In the genomic region with DNA sequence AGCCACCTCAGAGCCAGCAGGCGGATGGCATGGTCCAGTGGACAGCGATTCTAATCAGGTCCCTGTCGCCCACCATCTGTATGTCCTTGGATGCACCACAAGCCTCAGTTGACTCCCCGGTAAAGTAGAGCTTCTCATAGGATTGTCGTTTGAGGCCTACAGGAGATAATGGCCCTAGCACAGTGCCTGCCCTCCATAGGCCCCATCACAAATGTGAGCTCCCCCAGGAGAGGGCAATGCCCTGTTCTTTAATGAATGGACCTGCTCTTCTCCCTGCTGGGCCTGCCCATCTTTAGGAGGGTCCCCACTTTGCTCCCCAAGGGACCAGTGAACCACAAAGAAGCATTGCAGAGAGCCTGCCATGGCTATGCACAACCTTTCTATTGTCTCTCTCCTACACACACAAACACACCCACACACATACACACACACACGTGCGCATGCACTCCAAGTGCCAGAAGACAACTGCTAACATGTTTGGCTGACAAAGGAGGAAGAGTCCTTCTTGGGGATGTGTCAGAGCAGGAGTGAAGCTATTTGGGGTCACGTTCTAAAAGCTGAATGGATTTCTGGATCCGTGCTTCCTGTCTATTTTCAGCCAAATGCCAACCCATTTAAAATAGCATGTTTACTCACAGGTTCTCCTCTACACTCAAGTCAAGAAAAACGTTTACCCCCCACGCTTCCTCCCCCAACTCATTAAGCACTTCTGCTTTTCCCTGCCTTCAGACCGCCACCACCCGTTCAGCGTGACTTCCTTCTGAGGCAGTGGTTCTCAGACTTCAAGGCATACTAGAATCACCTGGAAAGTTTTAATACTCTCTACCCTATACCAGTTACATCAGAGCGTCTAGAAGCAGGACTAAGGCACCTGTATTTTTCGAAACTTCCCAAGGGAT, we compare ENCODE assay signal across 17 cellular contexts.
DNase-seq lines count a peak whose midpoint lies in the region; ATAC-seq and TF ChIP-seq lines count a peak whose summit lies in the region.
"Had no signal": no experiment of that assay in that cellular context is flagged by ENCODE, and none has a peak within 500 bp of the region (broad histone marks: within the 10 kb centered on the region; RNA-seq: fewer than 3 reads in every experiment).

No MANE protein-coding gene starts in this region.

- H3K4me3 Mint-ChIP-seq in stimulated activated memory B cell treated with anti-CD40 and anti-IgM and Interleukin-4, amounts not matched to agents 10 μg/mL and 1 μg/mL and 100 μg/mL, for 72 hours = no peak overlapping the region
- H3K4me3 Mint-ChIP-seq: CD4-positive, alpha-beta T cell; nephron had no signal

- peak; percentile 65 for ATAC-seq in GM21360 (IDR thresholded peaks at IDR 0.05; ENCODE audit: unreplicated experiment)
- ATAC-seq in HG03442 (IDR thresholded peaks at IDR 0.05; ENCODE audit: unreplicated experiment) = peak; percentile 58
- ATAC-seq in stimulated activated memory B cell treated with anti-CD40 and anti-IgM and Interleukin-4, amounts not matched to agents 10 μg/mL and 1 μg/mL and 100 μg/mL, for 72 hours = peak; percentile 73
- ATAC-seq: HepG2 had no signal

- no peaks in the 10 kb centered on the region for H3K36me3 ChIP-seq in vagina
- H3K36me3 ChIP-seq: HAP-1, right lobe of liver had no signal

- H3K36me3 Mint-ChIP-seq in stimulated activated memory B cell treated with anti-CD40 and anti-IgM and Interleukin-4, amounts not matched to agents 10 μg/mL and 1 μg/mL and 100 μg/mL, for 72 hours = no peaks in the 10 kb centered on the region

- H3K27ac Mint-ChIP-seq in stimulated activated memory B cell treated with anti-CD40 and anti-IgM and Interleukin-4, amounts not matched to agents 10 μg/mL and 1 μg/mL and 100 μg/mL, for 72 hours = no peak overlapping the region
- H3K27ac Mint-ChIP-seq: activated T-helper 2 cell treated with anti-CD3 and anti-CD28 coated beads, Interferon-gamma antibody, Interleukin-2, Interleukin-4, amounts not matched to agents 10 μg/mL and 5 μg/mL and 100 μg/mL, durations not matched to agents 14 hours and 24 hours and 36 hours; CD4-positive, alpha-beta T cell; nephron had no signal

- intact Hi-C loops in vagina (cut with DNase I) = no loop called here

- no peak for TF ChIP-seq POLR2A in vagina (IDR thresholded peaks at IDR 0.05)

- no peaks in the 10 kb centered on the region for H3K9me3 ChIP-seq in vagina
- H3K9me3 ChIP-seq: HAP-1, right lobe of liver had no signal

- TF ChIP-seq CTCF in vagina (IDR thresholded peaks at IDR 0.05) = no peak

- DNase-seq in SKM-1 (lab: John Stamatoyannopoulos, UW; ENCODE audit: unreplicated experiment) (peak; percentile 68), vagina (ENCODE audit: extremely low spot score in 2 of 2) (no peak), epidermal melanocyte (ENCODE audit: insufficient read length, low spot score) (no peak)
- DNase-seq in activated CD8-positive, alpha-beta memory T cell treated with anti-CD3 and anti-CD28 coated beads, Interleukin-2, amount 50 U/mL, for 48 hours = no peak
- DNase-seq: activated CD4-positive, alpha-beta T cell treated with anti-CD3 and anti-CD28 coated beads, Interleukin-2, amount 50 U/mL, for 48 hours; NCI-H526; right lobe of liver; stimulated activated naive CD4-positive, alpha-beta T cell treated with Interleukin-2 at 50 U/mL for 16 hours had no signal

- no peaks in the 10 kb centered on the region for H3K4me1 ChIP-seq in vagina
- H3K4me1 ChIP-seq: HAP-1, right lobe of liver had no signal

- H3K27ac ChIP-seq in vagina = no peak overlapping the region
- H3K27ac ChIP-seq: dorsolateral prefrontal cortex, right lobe of liver had no signal

- H3K27me3 ChIP-seq in vagina = no peaks in the 10 kb centered on the region
- H3K27me3 ChIP-seq: dorsolateral prefrontal cortex, right lobe of liver had no signal

- no peak overlapping the region for H3K4me3 ChIP-seq in vagina
- H3K4me3 ChIP-seq: dorsolateral prefrontal cortex, HAP-1, right lobe of liver had no signal

- no peaks in the 10 kb centered on the region for H3K9me3 Mint-ChIP-seq in stimulated activated memory B cell treated with anti-CD40 and anti-IgM and Interleukin-4, amounts not matched to agents 10 μg/mL and 1 μg/mL and 100 μg/mL, for 72 hours
- H3K9me3 Mint-ChIP-seq: activated T-helper 2 cell treated with anti-CD3 and anti-CD28 coated beads, Interferon-gamma antibody, Interleukin-2, Interleukin-4, amounts not matched to agents 10 μg/mL and 5 μg/mL and 100 μg/mL, durations not matched to agents 14 hours and 24 hours and 36 hours; CD4-positive, alpha-beta T cell; nephron had no signal

- H3K4me1 Mint-ChIP-seq in stimulated activated memory B cell treated with anti-CD40 and anti-IgM and Interleukin-4, amounts not matched to agents 10 μg/mL and 1 μg/mL and 100 μg/mL, for 72 hours = peaks cover 21% of the 10 kb centered on the region
- H3K4me1 Mint-ChIP-seq: nephron had no signal

- no peaks in the 10 kb centered on the region for H3K27me3 Mint-ChIP-seq in stimulated activated memory B cell treated with anti-CD40 and anti-IgM and Interleukin-4, amounts not matched to agents 10 μg/mL and 1 μg/mL and 100 μg/mL, for 72 hours
